ENCODE assay signal across 33 cellular contexts in the genomic region with DNA sequence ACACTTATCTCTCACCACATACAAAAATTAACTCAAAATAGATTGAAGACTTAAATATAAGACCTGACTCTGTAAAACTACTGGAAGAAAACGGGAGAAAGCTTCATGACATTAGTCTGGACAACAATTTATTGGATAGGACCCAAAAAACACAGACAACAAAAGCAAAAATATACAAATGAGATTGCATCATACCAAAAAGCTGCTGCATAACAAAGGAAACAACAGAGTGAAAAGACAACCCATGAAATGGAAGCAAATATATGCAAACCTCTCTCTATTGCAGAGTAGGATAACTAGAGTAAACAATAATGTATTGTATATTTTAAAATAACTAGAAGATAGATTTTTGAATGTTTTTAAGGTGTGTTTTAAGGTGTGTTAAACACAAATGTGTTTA. TPM values are rescaled to one million over a fixed set of nuclear protein-coding genes. Genes with fewer than 3 reads are reported as not detected.
"Had no signal": no experiment of that assay in that cellular context is flagged by ENCODE, and none has a peak within 500 bp of the region (broad histone marks: within the 10 kb centered on the region; RNA-seq: fewer than 3 reads in every experiment).

No MANE protein-coding gene starts in this region.

- H3K27me3 ChIP-seq: colonic mucosa, esophagus squamous epithelium, gastrocnemius medialis, heart right ventricle, left lung had no signal

- DNase-seq: colonic mucosa; cortex of kidney; effector CD8-positive, alpha-beta T cell; effector memory CD8-positive, alpha-beta T cell; endodermal cell; erythroblast; esophagus squamous epithelium; foreskin fibroblast; foreskin melanocyte; gastrocnemius medialis; glutamatergic neuron; head of caudate nucleus; heart right ventricle; hippocampal formation; left cardiac atrium; left lung; left ventricle myocardium superior; lower lobe of right lung; mesenchymal stem cell; mucosa of descending colon; naive B cell had no signal

- H3K27ac ChIP-seq: colonic mucosa, epithelial cell of prostate, esophagus squamous epithelium, gastrocnemius medialis, heart right ventricle, left lung, lower lobe of right lung had no signal

- H3K36me3 ChIP-seq: colonic mucosa, esophagus squamous epithelium, gastrocnemius medialis, heart right ventricle, left lung, lower lobe of right lung had no signal

- H3K4me1 ChIP-seq: colonic mucosa, esophagus squamous epithelium, gastrocnemius medialis, heart right ventricle, left lung, lower lobe of right lung had no signal

- H3K36me3 Mint-ChIP-seq: mesothelial cell of epicardium, naive B cell had no signal

- FAIRE-seq: endometrium, islet of Langerhans, keratinocyte had no signal

- ATAC-seq: effector memory CD8-positive, alpha-beta T cell; esophagus mucosa; gastrocnemius medialis; heart right ventricle; left cardiac atrium; left lung; left ventricle myocardium superior; lower lobe of right lung; mucosa of descending colon had no signal

- H3K9me3 Mint-ChIP-seq: effector memory CD8-positive, alpha-beta T cell had no signal

- H3K27ac Mint-ChIP-seq: dendritic cell treated with granulocyte-macrophage colony-stimulating factor and Interleukin-4, amounts not matched to agents 40 ng/mL and 50 ng/mL, for 4 days; effector memory CD8-positive, alpha-beta T cell; endodermal cell; mesothelial cell of epicardium; naive B cell had no signal

- H3K4me3 ChIP-seq: colonic mucosa, esophagus squamous epithelium, gastrocnemius medialis, heart right ventricle, left lung, lower lobe of right lung, mucosa of descending colon had no signal

- H3K9me3 ChIP-seq: colonic mucosa, esophagus squamous epithelium, gastrocnemius medialis, lower lobe of right lung, mucosa of descending colon had no signal

RNA-seq across cellular contexts. Expression of a gene that starts 11.2 kb away (rescaled TPM):
- total RNA-seq: colonic mucosa, dermis microvascular lymphatic vessel endothelial cell, endodermal cell, esophagus mucosa, gastrocnemius medialis, glomerular endothelial cell, kidney epithelial cell, left cardiac atrium, left lung, left ventricle myocardium superior, lower lobe of right lung, lung microvascular endothelial cell, mesothelial cell of epicardium, myocyte had no signal
- polyA plus RNA-seq: heart right ventricle, keratinocyte had no signal
